Comparison of ENCODE assay signal across 1 cellular context in the genomic region with DNA sequence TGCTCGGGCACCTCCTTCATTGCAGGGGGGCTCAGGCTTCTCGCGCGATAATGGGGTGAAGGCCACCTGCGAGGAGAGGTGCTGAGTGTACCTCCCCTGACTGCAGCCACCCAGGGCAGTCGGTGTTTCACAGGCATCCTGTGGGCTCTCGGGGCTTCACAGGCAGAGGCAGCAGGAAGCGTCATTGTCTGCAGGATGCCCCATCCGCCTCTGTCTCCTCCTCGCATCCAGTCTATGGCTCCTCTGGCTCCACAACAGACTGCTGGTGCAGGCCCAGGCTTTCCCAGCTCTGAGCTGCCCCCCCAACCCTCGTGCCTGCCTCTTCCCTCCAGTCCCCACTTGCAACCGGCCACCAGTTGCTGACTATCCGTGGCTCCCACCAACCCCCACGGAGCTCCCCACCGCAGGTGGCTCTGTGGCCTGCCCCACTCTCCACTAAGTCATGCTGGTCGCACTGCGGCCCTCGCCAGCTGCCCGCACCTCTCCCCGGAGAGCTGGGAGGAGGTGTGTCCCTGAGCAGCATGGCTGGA.
TF ChIP-seq lines count a peak whose summit lies in the region.

No MANE protein-coding gene starts in this region.

TF ChIP-seq in HepG2, 621 proteins besides CTCF, POLR2A, EP300 and RAD21:
- TF ChIP-seq, protein P1, sequence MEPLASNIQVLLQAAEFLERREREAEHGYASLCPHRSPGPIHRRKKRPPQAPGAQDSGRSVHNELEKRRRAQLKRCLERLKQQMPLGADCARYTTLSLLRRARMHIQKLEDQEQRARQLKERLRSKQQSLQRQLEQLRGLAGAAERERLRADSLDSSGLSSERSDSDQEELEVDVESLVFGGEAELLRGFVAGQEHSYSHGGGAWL (CRISPR knock-in tag; IDR thresholded peaks at IDR 0.05), result no peak
TF ChIP-seq in HepG2: peak in this region for 0.
